Comparison of ENCODE assay signal across 12 cellular contexts in the genomic region with DNA sequence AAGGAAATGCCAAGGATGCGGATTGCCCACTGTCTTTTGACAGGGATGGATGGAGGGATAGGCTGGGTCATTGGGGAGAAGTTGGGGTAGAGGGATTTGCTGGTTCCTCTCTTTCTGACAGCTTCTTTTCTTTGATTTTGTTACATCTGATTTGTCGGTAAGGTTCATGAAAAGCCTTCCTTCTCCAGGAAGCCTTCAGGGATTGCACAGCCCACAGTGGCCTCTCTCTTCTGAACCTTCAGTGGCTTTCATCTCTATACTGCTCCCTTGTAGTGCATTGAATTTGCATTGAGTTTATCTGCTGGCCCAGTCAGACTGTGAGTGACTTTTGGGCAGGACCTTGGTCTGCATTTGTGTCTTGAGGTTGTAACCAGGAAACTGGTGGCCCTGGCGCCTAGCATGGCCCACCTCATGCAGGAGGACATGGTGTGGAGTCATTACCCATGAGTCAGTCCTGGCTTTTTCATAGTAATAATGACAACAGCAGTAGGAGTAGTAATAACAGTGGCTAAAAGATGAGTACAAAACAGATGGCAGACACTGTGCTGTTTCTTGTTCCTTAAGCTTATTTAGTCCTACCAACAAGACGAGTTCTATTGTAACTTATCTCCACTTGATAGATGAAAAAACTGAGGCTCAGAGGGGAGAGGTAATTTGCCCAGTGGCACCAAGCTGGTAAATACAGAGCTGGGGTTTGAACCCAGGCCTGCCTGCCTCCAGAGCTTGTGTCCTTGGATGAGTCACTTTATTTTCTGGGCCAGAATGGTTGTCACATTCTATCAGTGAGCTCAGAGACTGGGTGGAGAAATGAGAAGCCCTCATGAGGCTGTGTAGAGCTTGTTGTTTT. TPM values are rescaled to one million over a fixed set of nuclear protein-coding genes. Genes with fewer than 3 reads are reported as not detected.
A peak's percentile ranks its signal among the peaks of the same experiment; 100 is the strongest.
DNase-seq lines count a peak whose midpoint lies in the region; ATAC-seq, FAIRE-seq and TF ChIP-seq lines count a peak whose summit lies in the region.
"Had no signal": no experiment of that assay in that cellular context is flagged by ENCODE, and none has a peak within 500 bp of the region (broad histone marks: within the 10 kb centered on the region; RNA-seq: fewer than 3 reads in every experiment).

No MANE protein-coding gene starts in this region.

- H3K79me2 ChIP-seq in neural progenitor cell (ENCODE audit: low read depth) = no peaks in the 10 kb centered on the region

- peak overlapping the region; percentile 86 for H2BK5ac ChIP-seq in IMR-90 (ENCODE audit: low read depth, low read length, poor library complexity, severe bottlenecking)

- H3K4me1 Mint-ChIP-seq in neural progenitor cell = peaks cover 29% of the 10 kb centered on the region
- H3K4me1 Mint-ChIP-seq: activated CD4-positive, alpha-beta T cell treated with anti-CD3 and anti-CD28 coated beads, Interleukin-2, amount 10 ng/mL, durations not matched to agents 7 days and 5 days had no signal

- H3K36me3 Mint-ChIP-seq in neural progenitor cell = peaks cover 3% of the 10 kb centered on the region

- peaks cover 6% of the 10 kb centered on the region for H3F3A ChIP-seq in neural progenitor cell (ENCODE audit: low read depth)

- BruUV-seq in IMR-90 (replicated peaks; lab: Mats Ljungman, UMichigan) = no TSS peak

- H3K56ac ChIP-seq in IMR-90 (ENCODE audit: extremely low read depth, insufficient read depth, low read length) = 0 out of 2 replicates have a peak overlapping the region, but pooled peaks have one; percentile 43

- H3K4me2 ChIP-seq in IMR-90 (ENCODE audit: low read depth, low read length) (peak overlapping the region; percentile 84), neural progenitor cell (no peak overlapping the region)

- H3K9ac ChIP-seq in IMR-90 (ENCODE audit: low read depth, low read length) (peak overlapping the region; percentile 11; the same call in 1 of the 2 replicates), neural progenitor cell (no peak overlapping the region)

- DNase-seq in AG20443 (ENCODE audit: low spot score) = peak; percentile 72
- DNase-seq in IMR-90 = peak; percentile 76
- DNase-seq in bronchial epithelial cell (ENCODE audit: low read depth) = peak; percentile 39
- no peak for DNase-seq in neural progenitor cell (ENCODE audit: low spot score)
- no peak for DNase-seq in ACHN
- DNase-seq: activated CD4-positive, alpha-beta T cell treated with anti-CD3 and anti-CD28 coated beads, Interleukin-2, amount 10 ng/mL, durations not matched to agents 7 days and 5 days; amniotic stem cell; NCI-H1930; Right ventricle myocardium superior had no signal

- peak overlapping the region; percentile 63 to 87; a peak in 2 of 4 replicates for H4K8ac ChIP-seq in IMR-90 (ENCODE audit: low read depth in 2 of 2, low read length in 2 of 2)

- H3K4me3 ChIP-seq in IMR-90 (ENCODE audit: insufficient read depth, low read depth, low read length) = no peak overlapping the region
- no peak overlapping the region for H3K4me3 ChIP-seq in bronchial epithelial cell (ENCODE audit: low read depth, low read length)
- H3K4me3 ChIP-seq in neural progenitor cell = no peak overlapping the region

- no peaks in the 10 kb centered on the region for H3K27me3 Mint-ChIP-seq in neural progenitor cell (ENCODE audit: insufficient read depth, low read depth)
- H3K27me3 Mint-ChIP-seq: activated CD4-positive, alpha-beta T cell treated with anti-CD3 and anti-CD28 coated beads, Interleukin-2, amount 10 ng/mL, durations not matched to agents 7 days and 5 days had no signal

- H3K9me3 ChIP-seq in IMR-90 (ENCODE audit: control insufficient read depth, insufficient read depth, low read length) = no peaks in the 10 kb centered on the region
- H3K9me3 ChIP-seq in neural progenitor cell (ENCODE audit: low read depth) = no peaks in the 10 kb centered on the region

- H3K4me1 ChIP-seq in IMR-90 (ENCODE audit: control insufficient read depth, insufficient read depth, low read length) (peaks cover 27% of the 10 kb centered on the region), neural progenitor cell (peaks cover 26% of the 10 kb centered on the region)

- ATAC-seq in IMR-90 (ENCODE audit: low read depth) (peak; percentile 59), GM18520 (IDR thresholded peaks at IDR 0.05; ENCODE audit: unreplicated experiment) (no peak), GM19455 (IDR thresholded peaks at IDR 0.05; ENCODE audit: unreplicated experiment) (no peak), GM18873 (IDR thresholded peaks at IDR 0.05; ENCODE audit: low FRiP score, unreplicated experiment) (no peak)

- TF ChIP-seq CTCF in IMR-90 (conservative IDR thresholded peaks at IDR 0.05; ENCODE audit: low read depth, low read length) (no peak), bronchial epithelial cell (IDR thresholded peaks at IDR 0.05; ENCODE audit: insufficient read depth, low read length, severe bottlenecking) (no peak), neural progenitor cell (IDR thresholded peaks at IDR 0.05) (no peak)

- H3K36me3 ChIP-seq in IMR-90 (ENCODE audit: control insufficient read depth, insufficient read depth, low read length) = peaks cover 9% of the 10 kb centered on the region; the same call in 1 of the 2 replicates
- no peaks in the 10 kb centered on the region for H3K36me3 ChIP-seq in bronchial epithelial cell (ENCODE audit: control insufficient read depth, insufficient read depth, low read length)
- H3K36me3 ChIP-seq in neural progenitor cell = no peaks in the 10 kb centered on the region

- peak overlapping the region; percentile 66 for H3K23ac ChIP-seq in IMR-90 (ENCODE audit: low read depth, low read length)

- POLR2A ChIA-PET in IMR-90 (lab: Charles Lee; ENCODE audit: unreplicated experiment) = no interaction called here

- in situ Hi-C loops in IMR-90 (cut with MboI; ENCODE audit: low sequenced_read_pairs) = no loop called here
- in situ Hi-C loops in ACHN (cut with HindIII; ENCODE audit: low pct_ligation_motif_present, low pct_unique_long_range_greater_than_20kb, low sequenced_read_pairs) = no loop called here

- intact Hi-C loops in IMR-90 (cut with micrococcal nuclease) = no loop called here

- H4K20me1 ChIP-seq in IMR-90 (ENCODE audit: insufficient read depth, low read length) (peaks cover 14% of the 10 kb centered on the region), neural progenitor cell (ENCODE audit: low read depth) (peaks cover 14% of the 10 kb centered on the region)

- no peak overlapping the region for H3K4me3 Mint-ChIP-seq in neural progenitor cell
- H3K4me3 Mint-ChIP-seq: activated CD4-positive, alpha-beta T cell treated with anti-CD3 and anti-CD28 coated beads, Interleukin-2, amount 10 ng/mL, durations not matched to agents 7 days and 5 days had no signal

- H4K91ac ChIP-seq in IMR-90 (ENCODE audit: insufficient read depth, low read depth, low read length) = no peak overlapping the region

- peaks cover 23% of the 10 kb centered on the region for H3K9me1 ChIP-seq in IMR-90 (ENCODE audit: insufficient read depth, low read length)

- dilution Hi-C loops in IMR-90 (cut with HindIII; ENCODE audit: low sequenced_read_pairs, unreplicated experiment) = no loop called here

- H3K79me1 ChIP-seq in IMR-90 (ENCODE audit: low read depth in 1 of 2, low read length in 2 of 2) = peaks cover 11 to 70% of the 10 kb centered on the region in 2 experiments

- no peak for TF ChIP-seq POLR2A in IMR-90 (IDR thresholded peaks at IDR 0.05; ENCODE audit: low read depth, low read length)

- CTCF ChIA-PET in IMR-90 (lab: Yijun Ruan, JAX) = interaction anchor here (0.6 to 1.1 kb wide), 2 partner anchors 9 to 44 kb away, joined by 3 to 4 read pairs; no protein-coding TSS in a partner anchor

- H3K4ac ChIP-seq in IMR-90 (ENCODE audit: low read depth, low read length) = peak overlapping the region; percentile 64

- H3K27ac Mint-ChIP-seq in neural progenitor cell = peak overlapping the region; percentile 72
- H3K27ac Mint-ChIP-seq: activated CD4-positive, alpha-beta T cell treated with anti-CD3 and anti-CD28 coated beads, Interleukin-2, amount 10 ng/mL, durations not matched to agents 7 days and 5 days had no signal

- H4K5ac ChIP-seq in IMR-90 (ENCODE audit: low read depth, low read length) = peak overlapping the region; percentile 19; the same call in 1 of the 2 replicates

- no peaks in the 10 kb centered on the region for H3K27me3 ChIP-seq in IMR-90 (ENCODE audit: control insufficient read depth, insufficient read depth, low read length)
- H3K27me3 ChIP-seq in bronchial epithelial cell (ENCODE audit: control insufficient read depth, insufficient read depth, low read length) = no peaks in the 10 kb centered on the region
- H3K27me3 ChIP-seq in neural progenitor cell = no peaks in the 10 kb centered on the region

- no peaks in the 10 kb centered on the region for H3K9me3 Mint-ChIP-seq in neural progenitor cell
- H3K9me3 Mint-ChIP-seq: activated CD4-positive, alpha-beta T cell treated with anti-CD3 and anti-CD28 coated beads, Interleukin-2, amount 10 ng/mL, durations not matched to agents 7 days and 5 days had no signal

- FAIRE-seq in bronchial epithelial cell (lab: Jason Lieb, UNC) = no peak

- no peak for TF ChIP-seq RAD21 in IMR-90 (IDR thresholded peaks at IDR 0.05; ENCODE audit: low read length)

- peak overlapping the region; percentile 88 for H3K27ac ChIP-seq in IMR-90 (ENCODE audit: insufficient read depth, low read length)
- no peak overlapping the region for H3K27ac ChIP-seq in neural progenitor cell

- peak overlapping the region; percentile 68; the same call in 1 of the 2 replicates for H2AK5ac ChIP-seq in IMR-90 (ENCODE audit: low read depth, low read length)

- H2BK15ac ChIP-seq in IMR-90 (ENCODE audit: low read depth, low read length) = no peak overlapping the region

- no peak overlapping the region for H3K18ac ChIP-seq in IMR-90 (ENCODE audit: low read depth, low read length)

- H2BK120ac ChIP-seq in IMR-90 (ENCODE audit: low read depth, low read length) = peak overlapping the region; percentile 78

- H2BK20ac ChIP-seq in IMR-90 (ENCODE audit: low read depth, low read length) = peak overlapping the region; percentile 29

- WGBS in IMR-90 (ENCODE audit: extremely low coverage in 2 of 2, insufficient read length in 1 of 2), 2 experiments = no CpG with 5 or more reads among the region's 4 CpGs

- H3K14ac ChIP-seq in IMR-90 (replicated peaks; ENCODE audit: low read depth, low read length) = peak overlapping the region; percentile 72

- peak overlapping the region; percentile 59 for H2AK9ac ChIP-seq in IMR-90 (replicated peaks; ENCODE audit: low read depth, low read length, poor library complexity)

- peak overlapping the region; percentile 92 for H2AFZ ChIP-seq in IMR-90 (replicated peaks; ENCODE audit: low read length, poor library complexity)
- H2AFZ ChIP-seq in neural progenitor cell (replicated peaks) = no peak overlapping the region

TF ChIP-seq in IMR-90, 13 proteins besides CTCF, POLR2A, EP300 and RAD21 (continues in another document):
- peak; percentile 36; the same call in 1 of the 2 replicates for TF ChIP-seq NFE2L2 (IDR thresholded peaks at IDR 0.05; ENCODE audit: low read depth, low read length)
- TF ChIP-seq RCOR1 (IDR thresholded peaks at IDR 0.05; ENCODE audit: insufficient replicate concordance, low read length) = peak; percentile 49

RNA-seq across cellular contexts. Expression of a gene that starts 28.4 kb away (rescaled TPM):
- total RNA-seq in IMR-90 (2012; rRNA removed) = 3.6 and 4.8 TPM in 2 replicates
- polyA plus RNA-seq in IMR-90 (2012; rRNA removed) = 8.5 and 13.6 TPM in 2 replicates
- polyA plus RNA-seq in IMR-90 (2012; cell fraction: cytosol; rRNA removed) = 4.7 and 9.3 TPM in 2 replicates
- polyA plus RNA-seq in IMR-90 (2012; cell fraction: nucleus; rRNA removed; ENCODE audit: low replicate concordance) = 17.3 and 42.6 TPM in 2 replicates
- 0.79 TPM in 1 of 2 replicates, not detected in the other for total RNA-seq in bronchial epithelial cell
- total RNA-seq in neural progenitor cell (ENCODE audit: low replicate concordance) = 3.4 and 9.4 TPM in 2 replicates

Comparison
In these comparisons a context has a peak if more than half of its experiments do, and no peak if none do; other contexts are left out.
1. DNase-seq: peak in AG20443 (single experiment), IMR-90 (single experiment) and bronchial epithelial cell (single experiment); none in neural progenitor cell (single experiment) and ACHN (single experiment).